ENCODE assay signal across 8 cellular contexts in the genomic region with DNA sequence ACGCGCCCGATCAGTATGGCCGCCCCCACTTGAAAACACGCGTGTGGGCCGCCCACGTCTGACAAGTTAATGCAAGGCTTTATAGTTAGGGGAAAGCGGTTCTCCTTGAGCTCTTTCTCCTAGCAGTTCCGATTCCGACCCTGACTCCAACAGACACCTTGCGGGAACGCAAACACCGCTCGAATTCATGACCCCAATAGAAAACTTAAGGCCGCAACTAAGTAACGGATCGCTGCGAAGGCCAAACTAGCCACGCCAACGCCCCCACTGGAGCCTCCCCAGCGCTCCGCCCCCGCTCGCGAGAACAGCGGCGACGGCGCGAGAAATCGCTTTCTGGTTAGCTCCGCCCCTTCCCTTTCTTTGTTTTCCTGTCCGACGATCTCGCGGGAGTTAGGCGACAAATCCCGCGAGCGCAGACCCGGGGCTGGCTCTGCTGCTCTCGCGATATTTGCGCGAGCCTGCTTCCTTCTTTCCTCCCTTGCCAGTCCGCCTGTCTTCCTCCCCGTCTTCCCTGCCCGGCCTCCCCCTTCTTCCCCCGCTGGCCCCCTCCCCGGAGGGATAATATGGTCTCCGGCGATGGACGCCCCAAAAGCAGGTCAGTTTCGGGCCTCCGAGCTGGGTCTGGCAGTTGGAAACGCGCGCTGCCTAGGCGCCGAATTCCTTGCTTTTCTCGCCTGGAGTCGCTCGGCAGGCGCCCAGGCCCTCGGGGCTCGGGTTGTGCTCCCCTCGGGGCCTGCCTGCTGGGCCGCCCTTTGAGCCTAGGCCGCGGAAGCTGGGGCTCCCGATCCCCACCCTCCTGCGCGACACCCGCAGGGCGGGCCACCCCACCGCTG. TPM values are rescaled to one million over a fixed set of nuclear protein-coding genes. Genes with fewer than 3 reads are reported as not detected.
A peak's percentile ranks its signal among the peaks of the same experiment; 100 is the strongest.
DNase-seq lines count a peak whose midpoint lies in the region; ATAC-seq and TF ChIP-seq lines count a peak whose summit lies in the region.

A gene with protein sequence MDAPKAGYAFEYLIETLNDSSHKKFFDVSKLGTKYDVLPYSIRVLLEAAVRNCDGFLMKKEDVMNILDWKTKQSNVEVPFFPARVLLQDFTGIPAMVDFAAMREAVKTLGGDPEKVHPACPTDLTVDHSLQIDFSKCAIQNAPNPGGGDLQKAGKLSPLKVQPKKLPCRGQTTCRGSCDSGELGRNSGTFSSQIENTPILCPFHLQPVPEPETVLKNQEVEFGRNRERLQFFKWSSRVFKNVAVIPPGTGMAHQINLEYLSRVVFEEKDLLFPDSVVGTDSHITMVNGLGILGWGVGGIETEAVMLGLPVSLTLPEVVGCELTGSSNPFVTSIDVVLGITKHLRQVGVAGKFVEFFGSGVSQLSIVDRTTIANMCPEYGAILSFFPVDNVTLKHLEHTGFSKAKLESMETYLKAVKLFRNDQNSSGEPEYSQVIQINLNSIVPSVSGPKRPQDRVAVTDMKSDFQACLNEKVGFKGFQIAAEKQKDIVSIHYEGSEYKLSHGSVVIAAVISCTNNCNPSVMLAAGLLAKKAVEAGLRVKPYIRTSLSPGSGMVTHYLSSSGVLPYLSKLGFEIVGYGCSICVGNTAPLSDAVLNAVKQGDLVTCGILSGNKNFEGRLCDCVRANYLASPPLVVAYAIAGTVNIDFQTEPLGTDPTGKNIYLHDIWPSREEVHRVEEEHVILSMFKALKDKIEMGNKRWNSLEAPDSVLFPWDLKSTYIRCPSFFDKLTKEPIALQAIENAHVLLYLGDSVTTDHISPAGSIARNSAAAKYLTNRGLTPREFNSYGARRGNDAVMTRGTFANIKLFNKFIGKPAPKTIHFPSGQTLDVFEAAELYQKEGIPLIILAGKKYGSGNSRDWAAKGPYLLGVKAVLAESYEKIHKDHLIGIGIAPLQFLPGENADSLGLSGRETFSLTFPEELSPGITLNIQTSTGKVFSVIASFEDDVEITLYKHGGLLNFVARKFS (plus strand): TSS at position 455 of the 833 bp plus-strand sequence. CDS start 122 bp downstream, at position 577.

- TF ChIP-seq POLR2A in GM19099 (IDR thresholded peaks at IDR 0.05; ENCODE audit: extremely low read depth, insufficient read length, low read depth): peak; percentile 75

- DNase-seq in AG10803 (ENCODE audit: low read depth): peak; percentile 97
- peak; percentile 90 for DNase-seq in NCI-H510A (lab: John Stamatoyannopoulos, UW)
- peak; percentile 96 for DNase-seq in activated CD4-positive, alpha-beta T cell treated with anti-CD3 and anti-CD28 coated beads for 1 hour
- peak; percentile 98 for DNase-seq in cerebellum (ENCODE audit: low spot score)
- DNase-seq in islet precursor cell: peak; percentile 99
- peak; percentile 95 to 97 (median 96) for DNase-seq in stimulated activated CD4-positive, alpha-beta T cell treated with anti-CD3 and anti-CD28 coated beads, Interleukin-12 subunit alpha, Interleukin-12 subunit beta, amount 100 ng/mL, for 48 hours (ENCODE audit: low read depth in 2 of 3, low spot score in 1 of 3)

- H3K4me3 ChIP-seq in AG10803 (ENCODE audit: low read length): peak within 1 kb of the TSS; percentile 93

- peak; percentile 83 for ATAC-seq in HG03432 (IDR thresholded peaks at IDR 0.05; ENCODE audit: unreplicated experiment)

- TF ChIP-seq CTCF in AG10803 (conservative IDR thresholded peaks at IDR 0.05; ENCODE audit: low read length): no peak

RNA-seq across cellular contexts. Expression of the gene that starts here (rescaled TPM):
- 73.9 TPM for total RNA-seq in cerebellum

Comparison
In these comparisons a context has a peak if more than half of its experiments do, and no peak if none do; other contexts are left out.
1. Peak in every context shown above with its lines: DNase-seq, ATAC-seq and H3K4me3 ChIP-seq.